8 cellular contexts compared by ENCODE assay signal in the genomic region with DNA sequence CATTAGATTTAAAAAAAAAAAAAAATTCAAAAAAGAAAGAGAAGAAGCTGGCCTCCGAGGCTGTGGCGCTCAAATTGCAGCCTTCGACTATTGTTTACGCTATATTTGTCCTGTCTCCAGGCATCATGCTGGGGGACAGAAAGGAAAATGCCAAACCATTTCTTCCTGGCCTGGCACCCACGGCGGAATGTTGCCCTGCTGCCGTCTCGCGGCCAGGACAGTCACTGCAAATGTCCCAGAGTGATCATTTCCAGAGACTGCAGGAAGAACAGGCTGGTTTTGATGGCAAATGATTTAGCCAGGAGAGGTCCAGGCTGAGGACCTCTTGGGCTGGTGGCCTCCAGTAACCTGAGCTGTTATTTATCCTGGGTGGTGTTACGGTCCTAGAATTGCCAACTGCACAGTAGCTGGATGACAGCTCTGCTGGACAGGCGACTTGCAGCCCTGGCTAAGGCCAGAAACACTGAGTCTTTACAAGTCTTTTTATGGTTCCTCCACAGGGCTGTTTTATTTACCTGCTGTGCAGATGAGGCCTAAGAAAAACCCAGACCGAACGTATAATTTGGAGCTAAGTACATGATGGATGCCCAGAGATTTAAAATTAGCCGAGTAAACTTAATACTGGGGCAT. TPM values are rescaled to one million over a fixed set of nuclear protein-coding genes. Genes with fewer than 3 reads are reported as not detected.
A peak's percentile ranks its signal among the peaks of the same experiment; 100 is the strongest.
DNase-seq lines count a peak whose midpoint lies in the region; ATAC-seq and TF ChIP-seq lines count a peak whose summit lies in the region.

No MANE protein-coding gene starts in this region.

- ATAC-seq in right lobe of liver (peak in 1 of 4 donors; percentile 21), GM18511 (IDR thresholded peaks at IDR 0.05; ENCODE audit: unreplicated experiment) (no peak)

- no peak overlapping the region for H3K4me3 ChIP-seq in cardiac fibroblast (replicated peaks in 1 of 2; ENCODE audit: low read depth in 2 of 2, low read length in 2 of 2)
- no peak overlapping the region for H3K4me3 ChIP-seq in right lobe of liver
- no peak overlapping the region for H3K4me3 ChIP-seq in tibial nerve

- H3K4me1 ChIP-seq in right lobe of liver (no peaks in the 10 kb centered on the region), tibial nerve (peaks cover 0 to 5% (median 0%) of the 10 kb centered on the region in 4 donors)

- H3K27ac ChIP-seq in right lobe of liver (no peak overlapping the region), tibial nerve (peak overlapping the region in 3 of 4 donors; percentile 1 to 75 (median 15))

- no peaks in the 10 kb centered on the region for H3K9me3 ChIP-seq in right lobe of liver
- no peaks in the 10 kb centered on the region for H3K9me3 ChIP-seq in tibial nerve

- no peaks in the 10 kb centered on the region for H3K36me3 ChIP-seq in right lobe of liver
- no peaks in the 10 kb centered on the region for H3K36me3 ChIP-seq in tibial nerve

- 49% methylated on average over 14 of the region's 14 CpGs for WGBS in right lobe of liver (ENCODE audit: insufficient coverage, low coverage, low lambda C conversion rate, missing lambda C conversion rate)
- 30 to 36% methylated on average over 14 of the region's 14 CpGs for WGBS in tibial nerve, 2 donors

- TF ChIP-seq CTCF in cardiac fibroblast (IDR thresholded peaks at IDR 0.05; ENCODE audit: low read depth, low read length) (peak; percentile 48), right lobe of liver (IDR thresholded peaks at IDR 0.05) (peak in 3 of 4 donors; percentile 21 to 39 (median 25)), tibial nerve (IDR thresholded peaks at IDR 0.05) (peak; percentile 32 to 57 (median 56))

- TF ChIP-seq POLR2A in right lobe of liver (IDR thresholded peaks at IDR 0.05), result no peak
- TF ChIP-seq POLR2A in tibial nerve (IDR thresholded peaks at IDR 0.05), result no peak

- TF ChIP-seq EP300 in tibial nerve (IDR thresholded peaks at IDR 0.05), result peak in 1 of 2 donors; percentile 40

- DNase-seq in DMS 273 (lab: John Stamatoyannopoulos, UW; ENCODE audit: unreplicated experiment), result peak; percentile 62
- DNase-seq in DMS 273 treated with DMSO at 0.1 percent for 48 hours (lab: John Stamatoyannopoulos, UW), result no peak
- peak; percentile 23 to 29 for DNase-seq in cardiac fibroblast (ENCODE audit: low read depth in 2 of 2)
- no peak for DNase-seq in right lobe of liver
- peak in 1 of 2 donors; percentile 12 for DNase-seq in tibial nerve (ENCODE audit: low spot score in 2 of 2)
- no peak for DNase-seq in NCI-H524 treated with DMSO at 0.1 percent for 48 hours (lab: John Stamatoyannopoulos, UW)
- DNase-seq in cortex of kidney (lab: John Stamatoyannopoulos, UW), result no peak

- no peaks in the 10 kb centered on the region for H3K27me3 ChIP-seq in right lobe of liver
- no peaks in the 10 kb centered on the region for H3K27me3 ChIP-seq in tibial nerve

- intact Hi-C loops in right lobe of liver (cut with DNase I), result no loop called here

RNA-seq across cellular contexts. Expression of gene LRRC38, which starts 30.2 kb away (rescaled TPM):
- total RNA-seq in right lobe of liver, result not detected
- total RNA-seq in tibial nerve, result 1 to 10 TPM in 1 of 4 donors, under 1 TPM in 2, not detected in 1; 0.39 to 1.7 (median 0.87) TPM

RNA-seq across cellular contexts. Expression of gene PDPN, which starts 39.6 kb away (rescaled TPM):
- total RNA-seq in right lobe of liver (1 to 10 TPM in 1 of 6 experiments, under 1 TPM in 5; 0.11 to 1.1 (median 0.45) TPM), tibial nerve (10 to 100 TPM; 16.2 to 25.7 (median 21.2) TPM)

Comparison
In these comparisons a context has a peak if more than half of its experiments do, and no peak if none do; other contexts are left out.
1. DNase-seq: peak in DMS 273 (single experiment) and cardiac fibroblast (2 of 2); none in DMS 273 treated with DMSO at 0.1 percent for 48 hours (single experiment), right lobe of liver (0 of 3), NCI-H524 treated with DMSO at 0.1 percent for 48 hours (single experiment) and cortex of kidney (single experiment).
2. H3K27ac ChIP-seq: peak in tibial nerve (3 of 4); none in right lobe of liver (0 of 3).
3. RNA of gene PDPN, which starts 39.6 kb away (total RNA-seq): 16.2 to 25.7 TPM in tibial nerve; 0.11 to 1.1 TPM in right lobe of liver; every median in the first group is over 4 times any median in the second.
4. Peak in every context shown above with its lines, with median percentiles within 50 percentile points of each other: CTCF ChIP-seq.